In the genomic region with DNA sequence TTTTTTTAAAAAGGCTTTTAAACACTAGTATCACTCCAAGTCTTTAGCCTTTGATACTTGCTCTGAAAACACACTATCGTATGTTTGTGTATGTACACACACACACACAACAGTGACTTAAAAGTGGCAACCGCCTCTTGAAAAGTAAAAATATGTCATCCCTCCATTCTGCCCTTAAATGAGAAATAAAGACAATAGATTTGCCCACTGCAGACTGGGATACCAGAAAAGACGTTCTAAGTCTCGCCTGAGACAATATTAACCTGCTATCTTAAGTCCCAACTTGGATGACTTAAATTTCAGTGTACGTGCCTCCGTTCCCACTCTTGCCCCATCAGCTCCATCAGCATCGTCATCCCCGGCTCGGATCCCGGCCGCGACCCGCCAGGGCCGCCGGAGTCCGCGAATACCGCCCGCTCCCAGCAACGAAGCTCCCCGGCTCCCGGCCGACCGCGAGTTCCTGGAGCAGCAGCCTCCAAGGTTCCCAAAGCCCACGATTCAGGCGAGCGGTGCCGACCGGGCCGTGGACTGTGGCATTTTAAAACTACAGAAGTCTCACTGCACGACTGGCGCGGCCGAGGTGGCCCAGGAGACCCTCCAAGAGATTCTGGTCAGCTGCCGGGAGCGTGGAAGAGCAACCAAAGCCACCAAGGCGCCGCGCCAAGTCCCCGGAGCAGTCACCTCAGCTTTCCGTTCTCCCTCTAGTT, we compare ENCODE assay signal across 1 cellular context.
TF ChIP-seq lines count a peak whose summit lies in the region.

No MANE protein-coding gene starts in this region.

TF ChIP-seq in HCT116, 20 proteins besides CTCF, POLR2A, EP300 and RAD21:
- TF ChIP-seq CBX3 (IDR thresholded peaks at IDR 0.05; ENCODE audit: low read depth) (no peak), SP1 (IDR thresholded peaks at IDR 0.05; ENCODE audit: low read depth) (no peak), ZNF274 (IDR thresholded peaks at IDR 0.05; ENCODE audit: low read depth, low read length) (no peak), ZFX (IDR thresholded peaks at IDR 0.05) (no peak), ELF1 (IDR thresholded peaks at IDR 0.05; ENCODE audit: borderline replicate concordance, low read depth) (no peak), YY1 (IDR thresholded peaks at IDR 0.05; ENCODE audit: extremely low read depth, insufficient replicate concordance, low read depth, low read length) (no peak), MAX (IDR thresholded peaks at IDR 0.05) (no peak), POLR2AphosphoS5 (IDR thresholded peaks at IDR 0.05; ENCODE audit: low read depth, low read length) (no peak), EZH2phosphoT487 (IDR thresholded peaks at IDR 0.05; ENCODE audit: borderline replicate concordance) (no peak), SRF (IDR thresholded peaks at IDR 0.05; ENCODE audit: low read depth) (no peak), EZH2 (IDR thresholded peaks at IDR 0.05) (no peak)
- TF ChIP-seq, protein P1, sequence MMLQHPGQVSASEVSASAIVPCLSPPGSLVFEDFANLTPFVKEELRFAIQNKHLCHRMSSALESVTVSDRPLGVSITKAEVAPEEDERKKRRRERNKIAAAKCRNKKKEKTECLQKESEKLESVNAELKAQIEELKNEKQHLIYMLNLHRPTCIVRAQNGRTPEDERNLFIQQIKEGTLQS (IDR thresholded peaks at IDR 0.05) = no peak
- TF ChIP-seq, protein P2, sequence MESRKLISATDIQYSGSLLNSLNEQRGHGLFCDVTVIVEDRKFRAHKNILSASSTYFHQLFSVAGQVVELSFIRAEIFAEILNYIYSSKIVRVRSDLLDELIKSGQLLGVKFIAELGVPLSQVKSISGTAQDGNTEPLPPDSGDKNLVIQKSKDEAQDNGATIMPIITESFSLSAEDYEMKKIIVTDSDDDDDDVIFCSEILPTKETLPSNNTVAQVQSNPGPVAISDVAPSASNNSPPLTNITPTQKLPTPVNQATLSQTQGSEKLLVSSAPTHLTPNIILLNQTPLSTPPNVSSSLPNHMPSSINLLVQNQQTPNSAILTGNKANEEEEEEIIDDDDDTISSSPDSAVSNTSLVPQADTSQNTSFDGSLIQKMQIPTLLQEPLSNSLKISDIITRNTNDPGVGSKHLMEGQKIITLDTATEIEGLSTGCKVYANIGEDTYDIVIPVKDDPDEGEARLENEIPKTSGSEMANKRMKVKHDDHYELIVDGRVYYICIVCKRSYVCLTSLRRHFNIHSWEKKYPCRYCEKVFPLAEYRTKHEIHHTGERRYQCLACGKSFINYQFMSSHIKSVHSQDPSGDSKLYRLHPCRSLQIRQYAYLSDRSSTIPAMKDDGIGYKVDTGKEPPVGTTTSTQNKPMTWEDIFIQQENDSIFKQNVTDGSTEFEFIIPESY (IDR thresholded peaks at IDR 0.05; ENCODE audit: extremely low read depth, insufficient replicate concordance, low read length) = no peak
